ENCODE assay signal across 25 cellular contexts in genomic region chr7:117757440-117757839, GRCh38.
"Had no signal": no experiment of that assay in that cellular context is flagged by ENCODE, and none has a peak within 500 bp of the region (broad histone marks: within the 10 kb centered on the region; RNA-seq: fewer than 3 reads in every experiment).

No MANE protein-coding gene starts in this region.

- H3K9me3 ChIP-seq: SJSA1 had no signal

- H3K27me3 ChIP-seq: SJSA1 had no signal

- FAIRE-seq: RCC 7860 had no signal

- H3K4me1 ChIP-seq: SJSA1 had no signal

- H3K36me3 ChIP-seq: SJSA1 had no signal

- H2AFZ ChIP-seq: PC-9 had no signal

- H3K4me2 ChIP-seq: PC-9 had no signal

- ATAC-seq: T-cell had no signal

- DNase-seq: KBM-7; MV-4-11; NCI-H1048; NCI-H1105; NCI-H1436 treated with DMSO at 0.1 percent for 48 hours; NCI-H1694; NCI-H187 treated with DMSO at 0.1 percent for 48 hours; NCI-H2029 treated with DMSO at 0.1 percent for 48 hours; NCI-H2171 treated with DMSO at 0.1 percent for 48 hours; NCI-H345; NCI-H446 treated with DMSO at 0.1 percent for 48 hours; NCI-H510A treated with DMSO at 0.1 percent for 48 hours; NCI-H526 treated with DMSO at 0.1 percent for 48 hours; NCI-H748 treated with DMSO at 0.1 percent for 48 hours; NK-92 treated with Interleukin-12 subunit alpha and Interleukin-12 subunit beta, amount 100 ng/mL, for 24 hours; PC-9; Right ventricle myocardium superior; RPMI8226; SIG-M5; SW 1271; T-cell had no signal

- H3K27ac ChIP-seq: HL-60, PC-9, SJSA1, SK-N-MC had no signal

- H3K4me3 ChIP-seq: PC-9, SJSA1, SK-N-MC had no signal
